13 cellular contexts compared by ENCODE assay signal in genomic region chr22:42929838-42930155, GRCh38.
A peak's percentile ranks its signal among the peaks of the same experiment; 100 is the strongest.
DNase-seq lines count a peak whose midpoint lies in the region; ATAC-seq and TF ChIP-seq lines count a peak whose summit lies in the region.
"Had no signal": no experiment of that assay in that cellular context is flagged by ENCODE, and none has a peak within 500 bp of the region (broad histone marks: within the 10 kb centered on the region; RNA-seq: fewer than 3 reads in every experiment).

No MANE protein-coding gene starts in this region.

- H3K4me1 ChIP-seq in testis, result peaks cover 58% of the 10 kb centered on the region

- H3K4me1 Mint-ChIP-seq in naive B cell, result peaks cover 84 to 96% (median 91%) of the 10 kb centered on the region in 3 donors

- H3K4me3 ChIP-seq in dorsolateral prefrontal cortex (no peak overlapping the region), testis (no peak overlapping the region)

- no peaks in the 10 kb centered on the region for H3K9me3 ChIP-seq in testis

- 46 to 50% methylated on average over 6 of the region's 6 CpGs for WGBS in testis, 2 donors

- no peaks in the 10 kb centered on the region for H3K36me3 Mint-ChIP-seq in naive B cell

- peak overlapping the region in 7 of 8 donors; percentile 1 to 91 (median 68) for H3K4me3 Mint-ChIP-seq in naive B cell
- H3K4me3 Mint-ChIP-seq: activated naive CD4-positive, alpha-beta T cell treated with anti-CD3 and anti-CD28 coated beads for 36 hours had no signal

- no peaks in the 10 kb centered on the region for H3K9me3 Mint-ChIP-seq in naive B cell
- H3K9me3 Mint-ChIP-seq: activated naive CD4-positive, alpha-beta T cell treated with anti-CD3 and anti-CD28 coated beads for 36 hours had no signal

- TF ChIP-seq CTCF in dorsolateral prefrontal cortex (IDR thresholded peaks at IDR 0.05 in 54 of 56, conservative IDR thresholded peaks at IDR 0.05 in 2 of 56; ENCODE audit: low read depth in 1 of 56, partially characterized antibody in 56 of 56) (no peak), testis (IDR thresholded peaks at IDR 0.05) (no peak)

- ATAC-seq in naive B cell (ENCODE audit: low read depth in 2 of 2) (no peak), HG02970 (IDR thresholded peaks at IDR 0.05; ENCODE audit: low FRiP score, unreplicated experiment) (no peak)

- no peaks in the 10 kb centered on the region for H3K36me3 ChIP-seq in testis (ENCODE audit: low read depth, missing control alignments)

- H3K27ac ChIP-seq in dorsolateral prefrontal cortex (peak overlapping the region in 30 of 59 donors; percentile 2 to 96 (median 51)), testis (peak overlapping the region; percentile 11 to 37)

- intact Hi-C loops in dorsolateral prefrontal cortex (cut with DNase I), result no loop called here
- intact Hi-C loops in testis (cut with DNase I; ENCODE audit: low total_unique reads), result no loop called here

- peak overlapping the region; percentile 97 to 100 (median 98) for H3K27ac Mint-ChIP-seq in naive B cell
- H3K27ac Mint-ChIP-seq: activated naive CD4-positive, alpha-beta T cell treated with anti-CD3 and anti-CD28 coated beads for 36 hours had no signal

- H3K27me3 Mint-ChIP-seq in naive B cell, result no peaks in the 10 kb centered on the region

- DNase-seq in LHCN-M2 (ENCODE audit: low read depth) (peak; percentile 40), dorsolateral prefrontal cortex (no peak), naive B cell (no peak), testis (no peak), HUDEP-2 (lab: John Stamatoyannopoulos, UW; ENCODE audit: unreplicated experiment in 76 of 76) (no peak), DMS79 (lab: John Stamatoyannopoulos, UW) (no peak), AML-193 (lab: John Stamatoyannopoulos, UW) (no peak)
- DNase-seq: activated naive CD4-positive, alpha-beta T cell treated with anti-CD3 and anti-CD28 coated beads for 36 hours; H7; KBM-7; NCI-H2081 treated with DMSO at 0.1 percent for 48 hours; stimulated activated CD8-positive, alpha-beta memory T cell treated with anti-CD3 and anti-CD28 coated beads, Interleukin-4, amount 100 ng/mL, for 48 hours had no signal

- no peaks in the 10 kb centered on the region for H3K27me3 ChIP-seq in dorsolateral prefrontal cortex
- H3K27me3 ChIP-seq in testis, result no peaks in the 10 kb centered on the region

- no peak for TF ChIP-seq POLR2A in testis (IDR thresholded peaks at IDR 0.05)
